Comparison of ENCODE assay signal across 13 cellular contexts in the genomic region with DNA sequence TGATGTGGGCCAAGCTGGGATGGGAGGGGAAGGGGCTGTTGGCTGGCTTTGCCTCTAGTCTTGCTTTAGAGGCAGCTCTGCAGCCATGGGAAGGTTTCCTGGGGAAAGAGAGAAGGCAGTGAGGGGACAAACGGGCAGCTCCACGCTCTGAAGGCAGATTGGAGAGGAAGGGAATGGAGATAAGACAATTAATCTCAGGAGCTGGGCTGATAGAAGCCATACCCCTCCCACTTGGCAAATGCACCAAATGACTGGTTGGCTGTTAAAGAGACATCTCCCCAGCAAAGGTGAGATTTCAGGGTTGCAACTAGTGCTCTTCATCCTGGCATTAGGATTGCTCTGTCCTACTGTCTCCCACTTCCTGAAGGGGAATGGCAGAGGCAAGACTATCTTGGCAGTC. TPM values are rescaled to one million over a fixed set of nuclear protein-coding genes. Genes with fewer than 3 reads are reported as not detected.
DNase-seq lines count a peak whose midpoint lies in the region; ATAC-seq and TF ChIP-seq lines count a peak whose summit lies in the region.
"Had no signal": no experiment of that assay in that cellular context is flagged by ENCODE, and none has a peak within 500 bp of the region (broad histone marks: within the 10 kb centered on the region; RNA-seq: fewer than 3 reads in every experiment).

No MANE protein-coding gene starts in this region.

- H3K9me3 ChIP-seq in CD4-positive, alpha-beta T cell (ENCODE audit: control insufficient read depth, low read length): no peaks in the 10 kb centered on the region
- H3K9me3 ChIP-seq: transverse colon had no signal

- no peaks in the 10 kb centered on the region for H3K9me3 Mint-ChIP-seq in CD4-positive, alpha-beta T cell
- H3K9me3 Mint-ChIP-seq in activated naive CD4-positive, alpha-beta T cell treated with anti-CD3 and anti-CD28 coated beads, Interleukin-2, amount 50 U/mL, for 72 hours: no peaks in the 10 kb centered on the region
- no peaks in the 10 kb centered on the region for H3K9me3 Mint-ChIP-seq in mesothelial cell of epicardium

- peak overlapping the region; percentile 51 for H3K27ac ChIP-seq in CD4-positive, alpha-beta T cell (ENCODE audit: low read depth, low read length)
- H3K27ac ChIP-seq: transverse colon had no signal

- H3K27me3 ChIP-seq in CD4-positive, alpha-beta T cell (ENCODE audit: control insufficient read depth, insufficient read depth, low read length): no peaks in the 10 kb centered on the region

- H3K36me3 Mint-ChIP-seq in CD4-positive, alpha-beta T cell (ENCODE audit: low read depth): peaks cover 90% of the 10 kb centered on the region
- peaks cover 55 to 63% of the 10 kb centered on the region in 2 donors for H3K36me3 Mint-ChIP-seq in activated naive CD4-positive, alpha-beta T cell treated with anti-CD3 and anti-CD28 coated beads, Interleukin-2, amount 50 U/mL, for 72 hours
- no peaks in the 10 kb centered on the region for H3K36me3 Mint-ChIP-seq in mesothelial cell of epicardium

- POLR2A ChIA-PET in CD4-positive, alpha-beta T cell (lab: Charles Lee): interaction anchor here (0.8 to 9.3 kb wide), 8 partner anchors 9 to 136 kb away, joined by 3 to 277 read pairs (median 14); no protein-coding TSS in a partner anchor

- intact Hi-C loops in CD4-positive, alpha-beta T cell (cut with DNase I, micrococcal nuclease): loop anchor here (5.0 kb wide), 3 partner anchors 33 to 88 kb away; no protein-coding TSS in a partner anchor

- H3K4me1 Mint-ChIP-seq in CD4-positive, alpha-beta T cell (ENCODE audit: low read depth): peaks cover 92% of the 10 kb centered on the region
- peaks cover 44% of the 10 kb centered on the region for H3K4me1 Mint-ChIP-seq in mesothelial cell of epicardium

- DNase-seq in CD4-positive, alpha-beta T cell: no peak
- DNase-seq in GM12865 (ENCODE audit: low read depth) (no peak), mesothelial cell of epicardium (ENCODE audit: low spot score in 2 of 2, unreplicated experiment in 2 of 2) (no peak), foreskin melanocyte (no peak), NCI-H2081 (lab: John Stamatoyannopoulos, UW) (no peak)
- no peak for DNase-seq in activated naive CD4-positive, alpha-beta T cell treated with anti-CD3 and anti-CD28 coated beads, Interleukin-2, amount 50 U/mL, for 72 hours (ENCODE audit: low spot score in 2 of 2)
- no peak for DNase-seq in stimulated activated CD4-positive, alpha-beta T cell treated with anti-CD3 and anti-CD28 coated beads, Interleukin-1b, Interleukin-23, amount 100 ng/mL, for 48 hours
- DNase-seq: activated CD4-positive, alpha-beta T cell treated with anti-CD3 and anti-CD28 coated beads for 1 hour; NCI-H1436 treated with DMSO at 0.1 percent for 48 hours; NCI-H446 treated with DMSO at 0.1 percent for 48 hours; Right ventricle myocardium superior; transverse colon had no signal

- H3K4me3 ChIP-seq in GM12865 (ENCODE audit: low read depth, low read length): peak overlapping the region; percentile 25
- H3K4me3 ChIP-seq: transverse colon had no signal

- peak overlapping the region; percentile 98 for H3K4me3 Mint-ChIP-seq in CD4-positive, alpha-beta T cell
- no peak overlapping the region for H3K4me3 Mint-ChIP-seq in mesothelial cell of epicardium

- H3K27ac Mint-ChIP-seq in CD4-positive, alpha-beta T cell: peak overlapping the region; percentile 93
- peak overlapping the region; percentile 96 to 98 for H3K27ac Mint-ChIP-seq in activated naive CD4-positive, alpha-beta T cell treated with anti-CD3 and anti-CD28 coated beads, Interleukin-2, amount 50 U/mL, for 72 hours
- H3K27ac Mint-ChIP-seq in mesothelial cell of epicardium: peak overlapping the region; percentile 7

- TF ChIP-seq CTCF in CD4-positive, alpha-beta T cell (IDR thresholded peaks at IDR 0.05): no peak
- TF ChIP-seq CTCF in GM12865 (IDR thresholded peaks at IDR 0.05; ENCODE audit: insufficient read depth, low read depth, low read length, missing control alignments): no peak
- TF ChIP-seq CTCF in mesothelial cell of epicardium (IDR thresholded peaks at IDR 0.05; ENCODE audit: unreplicated experiment): no peak

- no peak for ATAC-seq in CD4-positive, alpha-beta T cell (ENCODE audit: poor library complexity)
- ATAC-seq in activated naive CD4-positive, alpha-beta T cell treated with anti-CD3 and anti-CD28 coated beads, Interleukin-2, amount 50 U/mL, for 72 hours: no peak
- ATAC-seq in GM18498 (IDR thresholded peaks at IDR 0.05; ENCODE audit: unreplicated experiment): no peak

- CTCF ChIA-PET in CD4-positive, alpha-beta T cell (lab: Charles Lee): interaction anchor here (1.2 to 7.3 kb wide), 3 partner anchors 93 to 128 kb away, joined by 3 to 247 read pairs (median 3); no protein-coding TSS in a partner anchor

- H3K27me3 Mint-ChIP-seq in CD4-positive, alpha-beta T cell: no peaks in the 10 kb centered on the region
- H3K27me3 Mint-ChIP-seq in mesothelial cell of epicardium (ENCODE audit: low read depth): peaks cover 15% of the 10 kb centered on the region

RNA-seq across cellular contexts. Expression of gene RASGRP1, which starts 4.7 kb away (rescaled TPM):
- 10 to 100 TPM; 66.6 to 69.7 TPM for total RNA-seq in CD4-positive, alpha-beta T cell
- 100 to 1,000 TPM in 1 of 2 donors, 10 to 100 TPM in 1; 61.2 to 102 TPM for total RNA-seq in activated naive CD4-positive, alpha-beta T cell treated with anti-CD3 and anti-CD28 coated beads, Interleukin-2, amount 50 U/mL, for 72 hours
- 3.7 to 4.8 TPM (median 4.4 TPM) in 3 replicates for total RNA-seq in mesothelial cell of epicardium

Comparison
In these comparisons a context has a peak if more than half of its experiments do, and no peak if none do; other contexts are left out.
1. H3K27ac Mint-ChIP-seq: peak in every context shown above with its lines; median percentile 97 in activated naive CD4-positive, alpha-beta T cell treated with anti-CD3 and anti-CD28 coated beads, Interleukin-2, amount 50 U/mL, for 72 hours; 93 in CD4-positive, alpha-beta T cell; 7 in mesothelial cell of epicardium.
2. RNA of gene RASGRP1, which starts 4.7 kb away (total RNA-seq): 61.2 to 102 TPM in activated naive CD4-positive, alpha-beta T cell treated with anti-CD3 and anti-CD28 coated beads, Interleukin-2, amount 50 U/mL, for 72 hours and 66.6 to 69.7 TPM in CD4-positive, alpha-beta T cell; 3.7 to 4.8 TPM in mesothelial cell of epicardium; every median in the first group is over 10 times any median in the second.